In genomic region chr6:28107506-28107905, GRCh38 we compare ENCODE assay signal across 1 cellular context.
TF ChIP-seq lines count a peak whose summit lies in the region.

No MANE protein-coding gene starts in this region.

TF ChIP-seq in IMR-90, 13 proteins besides CTCF, POLR2A, EP300 and RAD21:
- TF ChIP-seq RCOR1 (IDR thresholded peaks at IDR 0.05; ENCODE audit: insufficient replicate concordance, low read length) (no peak), ELK1 (IDR thresholded peaks at IDR 0.05; ENCODE audit: borderline replicate concordance, low read depth, low read length) (no peak), CEBPB (IDR thresholded peaks at IDR 0.05; ENCODE audit: low read depth, low read length) (no peak), CHD1 (IDR thresholded peaks at IDR 0.05; ENCODE audit: low read depth, low read length) (no peak), SMC3 (IDR thresholded peaks at IDR 0.05; ENCODE audit: low read depth, low read length) (no peak), NFE2L2 (IDR thresholded peaks at IDR 0.05; ENCODE audit: low read depth, low read length) (no peak)
